In genomic region chr15:58472821-58473581, GRCh38 we compare ENCODE assay signal across 8 cellular contexts. TPM values are rescaled to one million over a fixed set of nuclear protein-coding genes. Genes with fewer than 3 reads are reported as not detected.
DNase-seq lines count a peak whose midpoint lies in the region; ATAC-seq and TF ChIP-seq lines count a peak whose summit lies in the region.

No MANE protein-coding gene starts in this region.

- POLR2A ChIA-PET in Caco-2 (lab: Charles Lee): no interaction called here

- no peaks in the 10 kb centered on the region for H3K27me3 ChIP-seq in Caco-2 (replicated peaks; ENCODE audit: control insufficient read depth, insufficient read depth, low read length)

- peak overlapping the region; percentile 60 for H3K27ac Mint-ChIP-seq in Caco-2 (ENCODE audit: unreplicated experiment)
- peak overlapping the region; percentile 96 for H3K27ac Mint-ChIP-seq in activated T-helper 17 cell treated with anti-CD3 and anti-CD28 coated beads, Interleukin-2, amount 50 U/mL, for 72 hours

- H3K9me3 ChIP-seq in Caco-2 (no peaks in the 10 kb centered on the region), KOPT-K1 (ENCODE audit: insufficient read depth, low read length, poor library complexity, severe bottlenecking) (no peaks in the 10 kb centered on the region), mucosa of descending colon (no peaks in the 10 kb centered on the region)

- peaks cover 49% of the 10 kb centered on the region for H3K4me1 Mint-ChIP-seq in Caco-2 (ENCODE audit: low read depth, unreplicated experiment)
- peaks cover 33% of the 10 kb centered on the region for H3K4me1 Mint-ChIP-seq in activated T-helper 17 cell treated with anti-CD3 and anti-CD28 coated beads, Interleukin-2, amount 50 U/mL, for 72 hours

- peak; percentile 83 for ATAC-seq in activated T-helper 17 cell treated with anti-CD3 and anti-CD28 coated beads, Interleukin-2, amount 50 U/mL, for 72 hours (replicated peaks)
- peak; percentile 31 for ATAC-seq in mucosa of descending colon
- ATAC-seq in HG02870 (IDR thresholded peaks at IDR 0.05; ENCODE audit: unreplicated experiment): no peak

- DNase-seq in Caco-2 (no peak), mucosa of descending colon (no peak), NCI-H2107 treated with DMSO at 0.1 percent for 48 hours (lab: John Stamatoyannopoulos, UW; ENCODE audit: unreplicated experiment) (no peak), ureter (ENCODE audit: low spot score) (no peak), Ammon's horn (ENCODE audit: low spot score) (no peak)

- CTCF ChIA-PET in Caco-2 (lab: Charles Lee): no interaction called here

- TF ChIP-seq CTCF in Caco-2 (IDR thresholded peaks at IDR 0.05; ENCODE audit: insufficient read depth in 1 of 2, low read depth in 1 of 2, low read length in 1 of 2, severe bottlenecking in 1 of 2, unreplicated experiment in 1 of 2) (no peak), mucosa of descending colon (IDR thresholded peaks at IDR 0.05) (no peak)

- H3K4me3 ChIP-seq in Caco-2 (ENCODE audit: low read depth, low read length) (no peak overlapping the region), mucosa of descending colon (no peak overlapping the region)

- intact Hi-C loops in Caco-2 (cut with micrococcal nuclease; ENCODE audit: unreplicated experiment): no loop called here
- intact Hi-C loops in mucosa of descending colon (cut with DNase I, micrococcal nuclease): no loop called here

- H3K36me3 ChIP-seq in Caco-2 (ENCODE audit: control insufficient read depth, insufficient read depth, low read length) (no peaks in the 10 kb centered on the region), KOPT-K1 (ENCODE audit: insufficient read depth, low read length) (no peaks in the 10 kb centered on the region), mucosa of descending colon (ENCODE audit: low read depth) (no peaks in the 10 kb centered on the region)

- BruUV-seq in Caco-2 (replicated peaks; lab: Mats Ljungman, UMichigan): no TSS peak

- peak overlapping the region; percentile 98 for H3K27ac ChIP-seq in KOPT-K1 (ENCODE audit: low read depth, low read length, poor library complexity, severe bottlenecking)

- no peak overlapping the region for H3K4me3 Mint-ChIP-seq in Caco-2 (ENCODE audit: unreplicated experiment)
- H3K4me3 Mint-ChIP-seq in activated T-helper 17 cell treated with anti-CD3 and anti-CD28 coated beads, Interleukin-2, amount 50 U/mL, for 72 hours: peak overlapping the region; percentile 82

- H3K4me1 ChIP-seq in Caco-2: peaks cover 63% of the 10 kb centered on the region
- peaks cover 3% of the 10 kb centered on the region for H3K4me1 ChIP-seq in mucosa of descending colon (ENCODE audit: low read depth)

- peaks cover 13% of the 10 kb centered on the region for H3K9me3 Mint-ChIP-seq in Caco-2 (ENCODE audit: unreplicated experiment)
- no peaks in the 10 kb centered on the region for H3K9me3 Mint-ChIP-seq in activated T-helper 17 cell treated with anti-CD3 and anti-CD28 coated beads, Interleukin-2, amount 50 U/mL, for 72 hours

- H3K27me3 Mint-ChIP-seq in Caco-2 (ENCODE audit: insufficient read depth, unreplicated experiment): no peaks in the 10 kb centered on the region
- H3K27me3 Mint-ChIP-seq in activated T-helper 17 cell treated with anti-CD3 and anti-CD28 coated beads, Interleukin-2, amount 50 U/mL, for 72 hours: no peaks in the 10 kb centered on the region

- H3K36me3 Mint-ChIP-seq in Caco-2 (ENCODE audit: insufficient read depth, unreplicated experiment): peaks cover 20% of the 10 kb centered on the region
- no peaks in the 10 kb centered on the region for H3K36me3 Mint-ChIP-seq in activated T-helper 17 cell treated with anti-CD3 and anti-CD28 coated beads, Interleukin-2, amount 50 U/mL, for 72 hours (ENCODE audit: low read depth)

RNA-seq across cellular contexts. Expression of gene LIPC, which starts 41.2 kb away (rescaled TPM):
- total RNA-seq in Caco-2 (2022) (17.6 and 18.7 TPM in 2 replicates), mucosa of descending colon (1 to 10 TPM; 2.3 to 9.3 (median 3.4) TPM), ureter (10.5 TPM)
- total RNA-seq in activated T-helper 17 cell treated with anti-CD3 and anti-CD28 coated beads, Interleukin-2, amount 50 U/mL, for 72 hours: under 1 TPM; 0.17 to 0.26 TPM
